ENCODE assay signal across 10 cellular contexts in the genomic region with DNA sequence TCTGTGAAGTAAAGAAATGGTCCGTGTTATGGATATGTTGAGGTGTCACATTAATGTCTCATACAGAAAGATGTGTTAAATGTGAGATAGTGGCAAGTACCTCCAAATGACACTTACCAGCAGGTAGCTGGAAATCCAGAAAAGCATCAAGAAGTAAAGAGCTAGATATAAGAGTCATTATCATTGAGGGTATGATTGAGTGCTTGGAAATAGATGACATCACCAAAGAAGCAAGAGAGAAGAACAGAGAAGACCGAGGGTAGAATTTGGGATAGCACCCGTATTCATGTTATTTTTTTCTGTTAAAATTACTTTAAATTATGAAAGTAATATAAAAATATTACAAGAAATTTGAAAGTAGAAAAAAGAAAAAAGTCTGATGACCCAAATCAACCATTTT. TPM values are rescaled to one million over a fixed set of nuclear protein-coding genes. Genes with fewer than 3 reads are reported as not detected.
"Had no signal": no experiment of that assay in that cellular context is flagged by ENCODE, and none has a peak within 500 bp of the region (broad histone marks: within the 10 kb centered on the region; RNA-seq: fewer than 3 reads in every experiment).

No MANE protein-coding gene starts in this region.

- ATAC-seq: GM23338, K562 had no signal

- H3K27ac ChIP-seq: HL-60 had no signal

- H3K4me2 ChIP-seq: GM23338 had no signal

- DNase-seq: H9, HCEC 1CT, HFFc6, IMR-90, KG1 had no signal

- H2AFZ ChIP-seq: GM23338 had no signal

- FAIRE-seq: H1, H54, K562 had no signal

- H3K4me3 ChIP-seq: GM23338, K562 had no signal

RNA-seq across cellular contexts. Expression of gene EDA, which starts 15.7 kb away (rescaled TPM):
- polyA plus RNA-seq: IMR-90 had no signal
